In genomic region chr6:52286798-52287432, GRCh38 we compare ENCODE assay signal across 8 cellular contexts. TPM values are rescaled to one million over a fixed set of nuclear protein-coding genes. Genes with fewer than 3 reads are reported as not detected.
A peak's percentile ranks its signal among the peaks of the same experiment; 100 is the strongest.
DNase-seq lines count a peak whose midpoint lies in the region; ATAC-seq, FAIRE-seq and TF ChIP-seq lines count a peak whose summit lies in the region.

No MANE protein-coding gene starts in this region.

- TF ChIP-seq EP300 in GM12878 (IDR thresholded peaks at IDR 0.05; ENCODE audit: borderline replicate concordance in 1 of 2, control insufficient read depth in 1 of 2, low read depth in 2 of 2, low read length in 2 of 2) = no peak

- peak; percentile 67 to 72 (median 69) for TF ChIP-seq CTCF in GM12878 (IDR thresholded peaks at IDR 0.05 in 2 of 3, conservative IDR thresholded peaks at IDR 0.05 in 1 of 3; ENCODE audit: control insufficient read depth in 2 of 3, extremely low read depth in 1 of 3, insufficient read depth in 1 of 3, low read depth in 3 of 3, low read length in 3 of 3)

- SMC1A ChIA-PET in GM12878 (lab: Charles Lee; ENCODE audit: uncharacterized antibody, unreplicated experiment) = interaction anchor here (0.7 to 12.1 kb wide), 32 partner anchors 7 to 381 kb away, joined by 3 to 358 read pairs (median 6); partner anchors contain the start of genes EFHC1 and PAQR8

- no TSS peak for BruUV-seq in GM12878 (replicated peaks; lab: Mats Ljungman, UMichigan)

- H3K4me3 Mint-ChIP-seq in T-helper 17 cell = no peak overlapping the region

- H3K9me3 ChIP-seq in T-helper 17 cell (ENCODE audit: control insufficient read depth, low read length, poor library complexity, severe bottlenecking) (no peaks in the 10 kb centered on the region), GM12878 (replicated peaks; ENCODE audit: control insufficient read depth, insufficient read depth, low read length) (no peaks in the 10 kb centered on the region)

- intact Hi-C loops in GM12878 (cut with micrococcal nuclease; ENCODE audit: unreplicated experiment) = loop anchor here (1.0 to 10.0 kb wide), 4 partner anchors 102 to 708 kb away; partner anchors contain the start of gene GSTA4

- POLR2A ChIA-PET in GM12878 (lab: Charles Lee) = interaction anchor here (1.1 to 5.5 kb wide), 13 partner anchors 10 to 376 kb away, joined by 4 to 79 read pairs (median 9); partner anchors contain the start of genes EFHC1 and PAQR8

- H3K27me3 Mint-ChIP-seq in T-helper 17 cell = no peaks in the 10 kb centered on the region

- peaks cover 8% of the 10 kb centered on the region; the same call in 1 of the 2 replicates for H3K4me1 ChIP-seq in GM12878 (ENCODE audit: control insufficient read depth, insufficient read depth, low read length)

- no peak overlapping the region for H3K27ac Mint-ChIP-seq in T-helper 17 cell

- in situ Hi-C loops in GM12878 (cut with MboI) = loop anchor here (10.0 kb wide), 1 partner anchor 288 kb away; the partner anchor contains the start of gene TRAM2

- CTCF ChIA-PET in GM12878 (lab: Yijun Ruan, JAX) = interaction anchor here (1.0 to 14.5 kb wide), 25 partner anchors 8 to 379 kb away, joined by 3 to 441 read pairs (median 18); partner anchors contain the start of genes EFHC1 and PAQR8

- H3K4me1 Mint-ChIP-seq in T-helper 17 cell = peaks cover 24% of the 10 kb centered on the region

- RAD21 ChIA-PET in GM12878 (lab: Charles Lee; ENCODE audit: unreplicated experiment) = interaction anchor here (0.6 to 9.0 kb wide), 18 partner anchors 10 to 378 kb away, joined by 3 to 224 read pairs (median 15); partner anchors contain the start of genes EFHC1 and PAQR8

- peaks cover 4 to 9% of the 10 kb centered on the region in 2 experiments for H3K36me3 ChIP-seq in GM12878 (ENCODE audit: control insufficient read depth in 2 of 2, insufficient read depth in 2 of 2, low read length in 1 of 2)

- H3K27ac ChIP-seq in GM12878 (ENCODE audit: control insufficient read depth, insufficient read depth) = no peak overlapping the region

- 0% methylated on average over 2 of the region's 2 CpGs for WGBS in GM12878 (ENCODE audit: insufficient coverage, insufficient replicate concordance, low lambda C conversion rate, missing lambda C conversion rate)

- H3K4me3 ChIP-seq in GM12878 = no peak overlapping the region

- H3K36me3 Mint-ChIP-seq in T-helper 17 cell (ENCODE audit: low read depth) = peaks cover 4% of the 10 kb centered on the region

- peaks cover 27% of the 10 kb centered on the region for H3K79me2 ChIP-seq in GM12878 (ENCODE audit: control insufficient read depth, insufficient read depth, low read length)

- H4K20me1 ChIP-seq in GM12878 (ENCODE audit: control insufficient read depth, insufficient read depth) = no peaks in the 10 kb centered on the region

- peak overlapping the region; percentile 92 for H2AFZ ChIP-seq in GM12878 (ENCODE audit: control insufficient read depth, low read depth, low read length)

- ATAC-seq in T-helper 17 cell (no peak), GM12878 (peak; percentile 8; the same call in 2 of the 3 replicates)

- FAIRE-seq in GM12878 (lab: Jason Lieb, UNC) = peak; percentile 44

- H3K4me2 ChIP-seq in GM12878 (ENCODE audit: control insufficient read depth, insufficient read depth) = peak overlapping the region; percentile 21

- DNase-seq in activated CD4-positive, alpha-beta T cell treated with anti-CD3 and anti-CD28 coated beads for 24 hours (ENCODE audit: low read depth in 2 of 2) = peak; percentile 53 to 56
- DNase-seq in activated CD4-positive, alpha-beta T cell treated with anti-CD3 and anti-CD28 coated beads for 1 hour = no peak
- peak; percentile 59 for DNase-seq in NCI-H146 treated with DMSO at 0.1 percent for 48 hours (lab: John Stamatoyannopoulos, UW; ENCODE audit: unreplicated experiment)
- DNase-seq in T-helper 17 cell = peak in 2 of 3 donors; percentile 15 to 50
- DNase-seq in GM12878 (ENCODE audit: low read depth, low spot score) = no peak
- peak; percentile 79 for DNase-seq in islet precursor cell
- peak; percentile 74 to 76 for DNase-seq in stimulated activated CD4-positive, alpha-beta T cell treated with anti-CD3 and anti-CD28 coated beads, Interleukin-2, amount 100 ng/mL, for 24 hours
- DNase-seq in GOT3 (lab: John Stamatoyannopoulos, UW) = no peak

- H3K9ac ChIP-seq in GM12878 (ENCODE audit: control insufficient read depth, insufficient read depth, low read length) = no peak overlapping the region

- peak; percentile 93 for TF ChIP-seq RAD21 in GM12878 (IDR thresholded peaks at IDR 0.05; ENCODE audit: insufficient read depth, low read depth, low read length)

- no peak for TF ChIP-seq POLR2A in GM12878 (IDR thresholded peaks at IDR 0.05; ENCODE audit: low read depth, low read length)

- H3K27me3 ChIP-seq in GM12878 (replicated peaks in 1 of 2; ENCODE audit: control insufficient read depth in 2 of 2, insufficient read depth in 2 of 2, low read length in 1 of 2) = no peaks in the 10 kb centered on the region

TF ChIP-seq in GM12878, 131 proteins besides CTCF, POLR2A, EP300 and RAD21 (continues in another document):
- TF ChIP-seq BHLHE40 (IDR thresholded peaks at IDR 0.05; ENCODE audit: borderline replicate concordance in 1 of 2, low read depth in 2 of 2, low read length in 1 of 2) (no peak), FOXM1 (IDR thresholded peaks at IDR 0.05; ENCODE audit: low read depth, low read length) (peak; percentile 25; the same call in 1 of the 2 replicates), IKZF2 (IDR thresholded peaks at IDR 0.05) (peak; percentile 52 to 54; a peak in 3 of 4 replicates), E4F1 (IDR thresholded peaks at IDR 0.05; ENCODE audit: borderline replicate concordance, partially characterized antibody) (no peak), YY1 (IDR thresholded peaks at IDR 0.05; ENCODE audit: low read depth, low read length) (peak; percentile 53; the same call in 1 of the 2 replicates), KLF5 (IDR thresholded peaks at IDR 0.05; ENCODE audit: partially characterized antibody) (peak; percentile 53), NR2C2 (IDR thresholded peaks at IDR 0.05; ENCODE audit: borderline replicate concordance, control insufficient read depth, insufficient read length, low read depth) (no peak), ZSCAN29 (IDR thresholded peaks at IDR 0.05) (no peak), SIN3A (IDR thresholded peaks at IDR 0.05; ENCODE audit: low read depth, low read length) (no peak), ATF7 (IDR thresholded peaks at IDR 0.05; ENCODE audit: low read depth) (0 out of 2 replicates have a peak, but pooled peaks have one; percentile 48), PAX8 (IDR thresholded peaks at IDR 0.05) (no peak)

RNA-seq across cellular contexts. Expression of gene MCM3, which starts 2.4 kb away (rescaled TPM):
- total RNA-seq in T-helper 17 cell = 10 to 100 TPM; 20.3 to 24.3 TPM
- 215 and 230 TPM in 2 replicates for total RNA-seq in GM12878 (2013; cell fraction: nucleolus; rRNA removed)
- total RNA-seq in GM12878 (2014; rRNA removed) = 209 and 224 TPM in 2 replicates
- 214 and 231 TPM in 2 replicates for total RNA-seq in GM12878 (2014; rRNA removed; fragmentation: Illumina TruSeq; extraction: Trizol)
- total RNA-seq in GM12878 (2021) = 185 and 191 TPM in 2 replicates
- polyA plus RNA-seq in GM12878 (2011; ENCODE audit: low read depth) = 72.1 TPM
- 208 and 265 TPM in 2 replicates for polyA plus RNA-seq in GM12878 (2011; rRNA removed)
- polyA plus RNA-seq in GM12878 (2011; cell fraction: cytosol; rRNA removed) = 235 and 264 TPM in 2 replicates
- polyA plus RNA-seq in GM12878 (2011; cell fraction: nucleus; rRNA removed) = 373 and 400 TPM in 2 replicates
- 83.8 and 87.9 TPM in 2 replicates for polyA plus RNA-seq in GM12878 (2012)
- 232 TPM in 2 replicates for polyA plus RNA-seq in GM12878 (2014; fragmentation: Illumina TruSeq; extraction: Trizol)
- polyA plus RNA-seq in GM12878 (2014; fragmentation: Nextera tagmentation; extraction: Ambion mirVana) = 10 to 100 TPM; 74.1 to 96.3 TPM
- polyA plus RNA-seq in GM12878 (2014; rRNA removed) = 195 and 202 TPM in 2 replicates
- 100 to 1,000 TPM; 220 to 227 TPM for polyA plus RNA-seq in GM12878 (2016; fragmentation: Nextera tagmentation; extraction: Ambion mirVana)
- polyA minus RNA-seq in GM12878 (2011; rRNA and poly(A)+ RNA removed) = 363 and 370 TPM in 2 replicates
- 110 and 126 TPM in 2 replicates for polyA minus RNA-seq in GM12878 (2011; cell fraction: cytosol; rRNA and poly(A)+ RNA removed)
- 182 and 265 TPM in 2 replicates for polyA minus RNA-seq in GM12878 (2011; cell fraction: nucleus; rRNA and poly(A)+ RNA removed)

RNA-seq across cellular contexts. Expression of gene IL17F, which starts 42.6 kb away (rescaled TPM):
- total RNA-seq in T-helper 17 cell (under 1 TPM; 0.35 to 0.68 TPM), GM12878 (2014; rRNA removed) (not detected in 2 replicates), GM12878 (2014; rRNA removed; fragmentation: Illumina TruSeq; extraction: Trizol) (not detected in 2 replicates), GM12878 (2021) (not detected in 2 replicates)
- total RNA-seq in GM12878 (2013; cell fraction: nucleolus; rRNA removed) = not detected in 2 replicates
- not detected for polyA plus RNA-seq in GM12878 (2011; ENCODE audit: low read depth)
- polyA plus RNA-seq in GM12878 (2011; rRNA removed) (not detected in 2 replicates), GM12878 (2014; fragmentation: Illumina TruSeq; extraction: Trizol) (not detected in 2 replicates), GM12878 (2014; fragmentation: Nextera tagmentation; extraction: Ambion mirVana) (not detected), GM12878 (2014; rRNA removed) (not detected in 2 replicates), GM12878 (2016; fragmentation: Nextera tagmentation; extraction: Ambion mirVana) (under 1 TPM in 1 of 2 experiments, not detected in 1; 0.20 TPM)
- polyA plus RNA-seq in GM12878 (2011; cell fraction: cytosol; rRNA removed) = not detected in 2 replicates
- not detected in 2 replicates for polyA plus RNA-seq in GM12878 (2011; cell fraction: nucleus; rRNA removed)
- polyA plus RNA-seq in GM12878 (2012) = not detected in 2 replicates
- polyA minus RNA-seq in GM12878 (2011; rRNA and poly(A)+ RNA removed) = not detected in 2 replicates
- not detected in 2 replicates for polyA minus RNA-seq in GM12878 (2011; cell fraction: cytosol; rRNA and poly(A)+ RNA removed)
- not detected in 2 replicates for polyA minus RNA-seq in GM12878 (2011; cell fraction: nucleus; rRNA and poly(A)+ RNA removed)

Comparison
In these comparisons a context has a peak if more than half of its experiments do, and no peak if none do; other contexts are left out.
1. DNase-seq: peak in activated CD4-positive, alpha-beta T cell treated with anti-CD3 and anti-CD28 coated beads for 24 hours (2 of 2), NCI-H146 treated with DMSO at 0.1 percent for 48 hours (single experiment), T-helper 17 cell (2 of 3), islet precursor cell (single experiment) and stimulated activated CD4-positive, alpha-beta T cell treated with anti-CD3 and anti-CD28 coated beads, Interleukin-2, amount 100 ng/mL, for 24 hours (2 of 2); none in activated CD4-positive, alpha-beta T cell treated with anti-CD3 and anti-CD28 coated beads for 1 hour (single experiment), GM12878 (single experiment) and GOT3 (single experiment).
2. RNA of gene MCM3, which starts 2.4 kb away (total RNA-seq): 185 to 231 TPM in GM12878; 20.3 to 24.3 TPM in T-helper 17 cell; every median in the first group is over 4 times any median in the second.